11 cellular contexts compared by ENCODE assay signal in genomic region chr19:850979-851335, GRCh38. TPM values are rescaled to one million over a fixed set of nuclear protein-coding genes. Genes with fewer than 3 reads are reported as not detected.
DNase-seq lines count a peak whose midpoint lies in the region; ATAC-seq and TF ChIP-seq lines count a peak whose summit lies in the region.
"Had no signal": no experiment of that assay in that cellular context is flagged by ENCODE, and none has a peak within 500 bp of the region (broad histone marks: within the 10 kb centered on the region; RNA-seq: fewer than 3 reads in every experiment).

No MANE protein-coding gene starts in this region.

- 17 to 36% (median 27%) methylated on average over 7 to 13 of the region's 13 CpGs for WGBS in adrenal gland, 4 donors
- WGBS in hepatocyte (ENCODE audit: low lambda C conversion rate, missing lambda C conversion rate), result 75% methylated on average over 13 of the region's 13 CpGs

- H3K27ac ChIP-seq in adrenal gland (peak overlapping the region; percentile 21 to 92 (median 65)), hepatocyte (peak overlapping the region; percentile 65)

- H3K9me3 ChIP-seq in adrenal gland (replicated peaks in 1 of 3) (no peaks in the 10 kb centered on the region), hepatocyte (ENCODE audit: low read depth) (no peaks in the 10 kb centered on the region)

- H4K20me1 ChIP-seq in hepatocyte (ENCODE audit: insufficient read depth, poor library complexity, severe bottlenecking), result no peaks in the 10 kb centered on the region

- H3K36me3 ChIP-seq in adrenal gland (replicated peaks in 1 of 2) (no peaks in the 10 kb centered on the region), hepatocyte (replicated peaks; ENCODE audit: insufficient read depth, low read depth) (no peaks in the 10 kb centered on the region)

- H3K4me2 ChIP-seq in hepatocyte, result no peak overlapping the region
- H3K4me2 ChIP-seq: smooth muscle cell had no signal

- no peak for TF ChIP-seq CTCF in AG10803 (conservative IDR thresholded peaks at IDR 0.05; ENCODE audit: low read length)
- TF ChIP-seq CTCF in adrenal gland (IDR thresholded peaks at IDR 0.05), result no peak
- no peak for TF ChIP-seq CTCF in hepatocyte (IDR thresholded peaks at IDR 0.05; ENCODE audit: poor library complexity)

- H3K79me2 ChIP-seq in hepatocyte, result no peaks in the 10 kb centered on the region

- intact Hi-C loops in adrenal gland (cut with DNase I), result loop anchor here in 1 of 2 donors (10.0 kb wide), 1 partner anchor 76 kb away; no protein-coding TSS in a partner anchor

- no peak for ATAC-seq in HG03565 (IDR thresholded peaks at IDR 0.05; ENCODE audit: unreplicated experiment)
- ATAC-seq: activated T-helper 17 cell treated with anti-CD3 and anti-CD28 coated beads, Interleukin-2, amount 50 U/mL, for 72 hours had no signal

- peak in 1 of 2 donors; percentile 4 for TF ChIP-seq POLR2A in adrenal gland (IDR thresholded peaks at IDR 0.05)

- peaks cover 13% of the 10 kb centered on the region for H3K27me3 ChIP-seq in adrenal gland
- peaks cover 6% of the 10 kb centered on the region for H3K27me3 ChIP-seq in hepatocyte

- DNase-seq in AG10803 (ENCODE audit: low read depth) (no peak), adrenal gland (no peak), hepatocyte (ENCODE audit: low spot score) (no peak), skeletal muscle cell (ENCODE audit: low read depth) (no peak), NCI-H2196 (lab: John Stamatoyannopoulos, UW; ENCODE audit: unreplicated experiment) (no peak), NCI-H774 (lab: John Stamatoyannopoulos, UW) (no peak), D341Med (ENCODE audit: low spot score) (no peak)
- DNase-seq: NCI-H2171 treated with DMSO at 0.1 percent for 48 hours had no signal

- H2AFZ ChIP-seq in hepatocyte, result no peak overlapping the region

- H3K4me1 ChIP-seq in adrenal gland (replicated peaks in 1 of 2), result peaks cover 0 to 10% of the 10 kb centered on the region in 2 donors
- no peaks in the 10 kb centered on the region for H3K4me1 ChIP-seq in hepatocyte (ENCODE audit: insufficient read depth)

- H3K9me2 ChIP-seq in hepatocyte (replicated peaks; ENCODE audit: insufficient read depth), result no peaks in the 10 kb centered on the region

- H3K4me3 ChIP-seq in AG10803 (ENCODE audit: low read length), result peak overlapping the region; percentile 44
- peak overlapping the region in 1 of 4 donors; percentile 21 for H3K4me3 ChIP-seq in adrenal gland
- no peak overlapping the region for H3K4me3 ChIP-seq in hepatocyte
- H3K4me3 ChIP-seq in skeletal muscle cell (ENCODE audit: low read depth, low read length), result peak overlapping the region; percentile 5
- H3K4me3 ChIP-seq: smooth muscle cell had no signal

RNA-seq across cellular contexts. Expression of gene ELANE, which starts 1.1 kb away (rescaled TPM):
- total RNA-seq in adrenal gland, result 1 to 10 TPM in 2 of 8 donors, under 1 TPM in 2, not detected in 4; 0.48 to 2.2 (median 1.1) TPM
- polyA plus RNA-seq in adrenal gland, result 1 to 10 TPM in 2 of 3 donors, not detected in 1; 3.3 to 3.4 TPM
- 0.83 and 1.2 TPM in 2 replicates for total RNA-seq in hepatocyte
- polyA plus RNA-seq in hepatocyte, result 0.81 and 3.0 TPM in 2 replicates
- total RNA-seq: activated T-helper 17 cell treated with anti-CD3 and anti-CD28 coated beads, Interleukin-2, amount 50 U/mL, for 72 hours; smooth muscle cell had no signal
- polyA plus RNA-seq: smooth muscle cell had no signal

RNA-seq across cellular contexts. Expression of gene CFD, which starts 8.5 kb away (rescaled TPM):
- total RNA-seq in adrenal gland (100 to 1,000 TPM in 3 of 8 donors, 10 to 100 TPM in 5; 15.8 to 176 (median 69.2) TPM), hepatocyte (3.3 and 9.0 TPM in 2 replicates)
- polyA plus RNA-seq in adrenal gland (100 to 1,000 TPM in 1 of 3 donors, 10 to 100 TPM in 1, under 1 TPM in 1; 0.92 to 466 (median 47.8) TPM), hepatocyte (8.2 and 11.2 TPM in 2 replicates)
- total RNA-seq: smooth muscle cell had no signal

RNA-seq across cellular contexts. Expression of gene PRTN3, which starts 10.2 kb away (rescaled TPM):
- total RNA-seq in adrenal gland (under 1 TPM in 1 of 8 donors, not detected in 7; 0.32 TPM), hepatocyte (not detected in 2 replicates)
- polyA plus RNA-seq in adrenal gland (under 1 TPM in 2 of 3 donors, not detected in 1; 0.20 to 0.40 TPM), hepatocyte (not detected in 2 replicates)
- total RNA-seq: activated T-helper 17 cell treated with anti-CD3 and anti-CD28 coated beads, Interleukin-2, amount 50 U/mL, for 72 hours; smooth muscle cell had no signal
- polyA plus RNA-seq: smooth muscle cell had no signal

RNA-seq across cellular contexts. Expression of gene AZU1, which starts 23.3 kb away (rescaled TPM):
- under 1 TPM in 4 of 8 donors, not detected in 4; 0.23 to 0.87 (median 0.40) TPM for total RNA-seq in adrenal gland
- 1 to 10 TPM in 1 of 3 donors, under 1 TPM in 1, not detected in 1; 0.30 to 1.1 TPM for polyA plus RNA-seq in adrenal gland
- not detected in 2 replicates for total RNA-seq in hepatocyte
- 0.94 TPM in 1 of 2 replicates, not detected in the other for polyA plus RNA-seq in hepatocyte

RNA-seq across cellular contexts. Expression of gene PLPPR3, which starts 29.2 kb away (rescaled TPM):
- under 1 TPM in 2 of 8 donors, not detected in 6; 0.14 to 0.32 TPM for total RNA-seq in adrenal gland
- under 1 TPM in 2 of 3 donors, not detected in 1; 0.08 to 0.10 TPM for polyA plus RNA-seq in adrenal gland
- total RNA-seq in hepatocyte, result 7.6 and 11.1 TPM in 2 replicates
- polyA plus RNA-seq in hepatocyte, result 11.4 and 11.7 TPM in 2 replicates
- total RNA-seq: activated T-helper 17 cell treated with anti-CD3 and anti-CD28 coated beads, Interleukin-2, amount 50 U/mL, for 72 hours had no signal
